In the genomic region with DNA sequence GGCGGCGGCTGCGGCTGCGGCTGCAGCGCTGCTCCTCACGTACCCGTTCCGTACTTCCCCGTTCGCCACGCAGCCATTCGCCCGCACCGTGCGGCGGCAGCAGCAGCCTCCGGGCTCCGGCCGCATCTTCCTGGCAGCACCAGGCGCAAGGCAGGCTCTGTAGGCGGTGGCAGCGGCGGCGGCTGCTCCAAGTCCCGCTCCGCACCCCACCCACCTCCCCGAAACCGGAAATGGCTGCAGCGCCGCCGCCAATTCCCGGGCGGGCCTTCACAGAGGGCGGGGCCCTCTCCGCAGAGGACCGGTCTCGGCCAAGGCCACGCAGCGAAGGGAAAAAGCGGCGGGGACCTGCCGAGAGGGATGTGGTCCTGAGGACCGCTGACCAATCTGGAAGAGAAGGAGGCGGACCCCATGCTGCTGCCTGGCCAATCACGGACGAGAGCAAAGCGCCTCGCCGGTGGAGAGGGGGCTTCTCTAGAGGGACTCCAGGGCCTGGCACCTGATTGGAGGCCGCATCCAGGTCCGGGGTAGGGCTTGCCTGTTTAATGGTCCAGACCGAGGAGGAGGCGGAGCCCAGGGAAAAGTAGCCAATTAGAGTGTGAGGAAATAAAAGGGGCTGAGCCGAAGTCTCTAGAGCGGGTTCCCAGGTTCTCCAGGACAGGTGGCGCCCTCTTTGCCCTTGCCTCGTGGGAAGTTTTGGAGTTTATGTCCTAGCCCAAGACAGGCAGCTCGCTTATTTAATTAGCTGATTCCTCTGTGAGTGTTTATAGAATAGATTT, we compare ENCODE assay signal across 8 cellular contexts. TPM values are rescaled to one million over a fixed set of nuclear protein-coding genes. Genes with fewer than 3 reads are reported as not detected.
A peak's percentile ranks its signal among the peaks of the same experiment; 100 is the strongest.
DNase-seq lines count a peak whose midpoint lies in the region; ATAC-seq, FAIRE-seq and TF ChIP-seq lines count a peak whose summit lies in the region.

A gene with protein sequence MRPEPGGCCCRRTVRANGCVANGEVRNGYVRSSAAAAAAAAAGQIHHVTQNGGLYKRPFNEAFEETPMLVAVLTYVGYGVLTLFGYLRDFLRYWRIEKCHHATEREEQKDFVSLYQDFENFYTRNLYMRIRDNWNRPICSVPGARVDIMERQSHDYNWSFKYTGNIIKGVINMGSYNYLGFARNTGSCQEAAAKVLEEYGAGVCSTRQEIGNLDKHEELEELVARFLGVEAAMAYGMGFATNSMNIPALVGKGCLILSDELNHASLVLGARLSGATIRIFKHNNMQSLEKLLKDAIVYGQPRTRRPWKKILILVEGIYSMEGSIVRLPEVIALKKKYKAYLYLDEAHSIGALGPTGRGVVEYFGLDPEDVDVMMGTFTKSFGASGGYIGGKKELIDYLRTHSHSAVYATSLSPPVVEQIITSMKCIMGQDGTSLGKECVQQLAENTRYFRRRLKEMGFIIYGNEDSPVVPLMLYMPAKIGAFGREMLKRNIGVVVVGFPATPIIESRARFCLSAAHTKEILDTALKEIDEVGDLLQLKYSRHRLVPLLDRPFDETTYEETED (minus strand): TSS at position 184 of the 776 bp plus-strand sequence. CDS start 58 bp downstream, at position 126.

- peaks cover 4% of the 10 kb centered on the region; the same call in 1 of the 2 replicates for H3K23me2 ChIP-seq in H1 (ENCODE audit: low read depth, low read length)

- peaks cover 2% of the 10 kb centered on the region; the same call in 1 of the 2 replicates for H3K79me1 ChIP-seq in H1 (ENCODE audit: low read depth, low read length)

- no peak within 1 kb of the TSS for H3K23ac ChIP-seq in H1 (ENCODE audit: insufficient read length)

- H3K4me3 ChIP-seq in H1 (ENCODE audit: extremely low read depth in 1 of 4, insufficient read depth in 2 of 4, low read depth in 3 of 4, low read length in 4 of 4), result peak within 1 kb of the TSS; percentile 64 to 98 (median 86)

- no peaks in the 10 kb centered on the region for H3K27me3 ChIP-seq in H1 (replicated peaks in 1 of 4; ENCODE audit: control insufficient read depth in 3 of 4, extremely low read depth in 1 of 4, insufficient read depth in 3 of 4, low read length in 3 of 4)

- H2AK5ac ChIP-seq in H1 (ENCODE audit: low read depth, low read length), result no peak within 1 kb of the TSS

- no peaks in the 10 kb centered on the region for H3K9me3 ChIP-seq in H1 (ENCODE audit: insufficient read depth in 2 of 2, low read depth in 1 of 2, low read length in 1 of 2)

- FAIRE-seq in H1 (lab: Jason Lieb, UNC), result no peak

- H3K9me3 Mint-ChIP-seq in memory B cell, result no peaks in the 10 kb centered on the region

- H3K79me2 ChIP-seq in H1 (ENCODE audit: control insufficient read depth in 1 of 2, insufficient read depth in 2 of 2, low read length in 2 of 2), result peaks cover 8 to 39% of the 10 kb centered on the region in 2 experiments; a peak in 3 of 4 replicates

- H3K36me3 ChIP-seq in H1 (ENCODE audit: control insufficient read depth in 2 of 4, insufficient read depth in 4 of 4, low read length in 3 of 4), result no peaks in the 10 kb centered on the region

- no peak within 1 kb of the TSS for H2BK12ac ChIP-seq in H1 (ENCODE audit: low read depth, low read length)

- H3K14ac ChIP-seq in H1 (ENCODE audit: insufficient read length), result no peak within 1 kb of the TSS

- POLR2A ChIA-PET in H1 (lab: Charles Lee; ENCODE audit: partially characterized antibody), result no interaction called here

- H3K4ac ChIP-seq in H1 (replicated peaks; ENCODE audit: insufficient read length, low read depth, low read length), result no peak within 1 kb of the TSS

- H3K36me3 Mint-ChIP-seq in memory B cell, result peaks cover 3% of the 10 kb centered on the region

- TF ChIP-seq POLR2A in H1 (IDR thresholded peaks at IDR 0.05; ENCODE audit: control extremely low read depth in 1 of 2, low read depth in 2 of 2, low read length in 2 of 2), result peak in 1 of 2 experiments; percentile 47; a peak in 1 of 3 replicates

- peak within 1 kb of the TSS; percentile 94 for H3K4me3 Mint-ChIP-seq in memory B cell

- H4K5ac ChIP-seq in H1 (ENCODE audit: insufficient read length, low read depth, low read length), result peak within 1 kb of the TSS; percentile 87

- no peak within 1 kb of the TSS; the same call in 1 of the 2 replicates for H2BK5ac ChIP-seq in H1 (ENCODE audit: low read depth, low read length)

- no peak within 1 kb of the TSS for H2BK20ac ChIP-seq in H1 (ENCODE audit: low read length)

- peaks cover 2 to 3% of the 10 kb centered on the region in 2 experiments for H4K20me1 ChIP-seq in H1 (replicated peaks in 1 of 2; ENCODE audit: control insufficient read depth in 1 of 2, insufficient read depth in 2 of 2, low read length in 2 of 2)

- peak within 1 kb of the TSS; percentile 80 for H3K56ac ChIP-seq in H1 (replicated peaks; ENCODE audit: insufficient read length, low read depth, low read length)

- H2AFZ ChIP-seq in H1 (ENCODE audit: low read length), result no peak within 1 kb of the TSS

- peak within 1 kb of the TSS; percentile 93 for H4K8ac ChIP-seq in H1 (ENCODE audit: extremely low read depth, insufficient read depth, low read length)

- peak within 1 kb of the TSS; percentile 62 for H3K27ac Mint-ChIP-seq in memory B cell

- peak within 1 kb of the TSS; percentile 78 to 87 for H3K4me2 ChIP-seq in H1 (ENCODE audit: insufficient read depth in 1 of 2, low read depth in 2 of 2, low read length in 2 of 2)

- no peak for TF ChIP-seq EP300 in H1 (IDR thresholded peaks at IDR 0.05; ENCODE audit: borderline replicate concordance in 1 of 2, low read depth in 2 of 2, low read length in 2 of 2)

- H3K27me3 Mint-ChIP-seq in memory B cell, result no peaks in the 10 kb centered on the region

- 3% methylated on average over 49 of the region's 58 CpGs; no CpG with 5 or more reads in 1 of the 2 experiments for WGBS in H1 (ENCODE audit: extremely low coverage in 1 of 2, insufficient coverage in 1 of 2, insufficient read length in 1 of 2, insufficient replicate concordance in 2 of 2, low coverage in 1 of 2, low lambda C conversion rate in 2 of 2, missing lambda C conversion rate in 1 of 2), 2 experiments

- TF ChIP-seq CTCF in H1 (IDR thresholded peaks at IDR 0.05; ENCODE audit: control extremely low read depth in 1 of 3, insufficient read depth in 1 of 3, low read depth in 1 of 3, low read length in 3 of 3), result peak in 1 of 3 experiments; percentile 29; a peak in 1 of 4 replicates

- H3K9ac ChIP-seq in H1 (replicated peaks in 1 of 4; ENCODE audit: extremely low read depth in 1 of 4, low read depth in 3 of 4, low read length in 3 of 4), result peak within 1 kb of the TSS; percentile 51 to 91 (median 60); a peak in 6 of 7 replicates

- H4K91ac ChIP-seq in H1 (replicated peaks; ENCODE audit: insufficient read length, low read length), result no peak within 1 kb of the TSS

- peaks cover 0 to 3% (median 0%) of the 10 kb centered on the region in 4 experiments; a peak in 2 of 7 replicates for H3K4me1 ChIP-seq in H1 (replicated peaks in 1 of 4; ENCODE audit: control insufficient read depth in 3 of 4, insufficient read depth in 4 of 4, low read length in 3 of 4)

- ATAC-seq in GM21381 (IDR thresholded peaks at IDR 0.05; ENCODE audit: unreplicated experiment) (peak; percentile 93), memory B cell (ENCODE audit: low read depth) (peak; percentile 92)

- peaks cover 18% of the 10 kb centered on the region for H3K4me1 Mint-ChIP-seq in memory B cell

- peak; percentile 100 for DNase-seq in Caki2 (ENCODE audit: low read depth)
- peak in 75 of 76 experiments; percentile 64 to 99 (median 98) for DNase-seq in HUDEP-2 (lab: John Stamatoyannopoulos, UW; ENCODE audit: unreplicated experiment in 76 of 76)
- DNase-seq in NOMO-1 treated with dmso at 0.1 percent for 144 hours (lab: John Stamatoyannopoulos, UW; ENCODE audit: unreplicated experiment), result peak; percentile 98
- DNase-seq in activated CD8-positive, alpha-beta memory T cell treated with anti-CD3 and anti-CD28 coated beads for 48 hours (ENCODE audit: low read depth in 2 of 3, low spot score in 2 of 3), result peak; percentile 80 to 93 (median 81)
- DNase-seq in H1 (ENCODE audit: low read depth in 1 of 2, low spot score in 2 of 2), result peak; percentile 93 to 100
- peak; percentile 84 to 93 for DNase-seq in memory B cell (ENCODE audit: low spot score in 2 of 2)
- peak; percentile 94 for DNase-seq in stimulated activated CD8-positive, alpha-beta memory T cell treated with anti-CD3 and anti-CD28 coated beads, Interleukin-12 subunit alpha, Interleukin-12 subunit beta, amount 100 ng/mL, for 24 hours (ENCODE audit: extremely low read depth)

- H2BK120ac ChIP-seq in H1 (replicated peaks; ENCODE audit: low read depth, low read length), result no peak within 1 kb of the TSS

- in situ Hi-C loops in Caki2 (cut with HindIII; ENCODE audit: low pct_unique_long_range_greater_than_20kb, low sequenced_read_pairs), result no loop called here

- CTCF ChIA-PET in H1 (lab: Charles Lee; ENCODE audit: partially characterized antibody), result interaction anchor here (0.7 to 0.9 kb wide), 2 partner anchors 9 to 16 kb away, joined by 3 read pairs; no protein-coding TSS in a partner anchor

- 0 out of 4 replicates have a peak, but pooled peaks of 1 of the 2 experiments have one; percentile 3 for TF ChIP-seq RAD21 in H1 (IDR thresholded peaks at IDR 0.05 in 1 of 2, conservative IDR thresholded peaks at IDR 0.05 in 1 of 2; ENCODE audit: low read depth in 2 of 2, low read length in 2 of 2)

- no peak within 1 kb of the TSS for H2BK15ac ChIP-seq in H1 (ENCODE audit: low read length)

- H3K27ac ChIP-seq in H1 (ENCODE audit: low read depth, low read length), result no peak within 1 kb of the TSS

- H3K18ac ChIP-seq in H1 (ENCODE audit: extremely low read depth, low read length), result peak within 1 kb of the TSS; percentile 96

TF ChIP-seq in H1, 55 proteins besides CTCF, POLR2A, EP300 and RAD21 (continues in another document):
- TF ChIP-seq SRF (IDR thresholded peaks at IDR 0.05; ENCODE audit: low read depth, low read length) (no peak), GABPA (IDR thresholded peaks at IDR 0.05; ENCODE audit: borderline replicate concordance, insufficient read depth, low read length) (peak; percentile 76; the same call in 1 of the 2 replicates)

RNA-seq across cellular contexts. Expression of the gene that starts here (rescaled TPM):
- total RNA-seq in Caki2 (2014; rRNA removed; shearing (Covaris generic); ENCODE audit: low replicate concordance), result 14.4 and 15.9 TPM in 2 replicates
- 31.8 and 35.1 TPM in 2 replicates for total RNA-seq in H1 (2021; fragmentation: NEBNext Ultra II Directional; extraction: Animal tissue kit (Norgen Biotek cat#: 25700))
- polyA plus RNA-seq in H1 (2011; rRNA removed), result 7.6 and 8.9 TPM in 2 replicates
- polyA plus RNA-seq in H1 (2011; cell fraction: cytosol; rRNA removed), result 16.0 TPM
- 10.6 TPM for polyA plus RNA-seq in H1 (2011; cell fraction: nucleus; rRNA removed)
- polyA plus RNA-seq in H1 (2012, experiment 1 of 2), result 17.0 to 20.9 TPM (median 18.7 TPM) in 4 replicates
- 1.6 TPM for polyA plus RNA-seq in H1 (2012, experiment 2 of 2)
- polyA plus RNA-seq in H1 (2013, experiment 1 of 2), result 21.2 TPM
- 24.0 TPM for polyA plus RNA-seq in H1 (2013, experiment 2 of 2)
- 27.8 and 34.1 TPM in 2 replicates for polyA minus RNA-seq in H1 (2011; rRNA and poly(A)+ RNA removed)
- polyA minus RNA-seq in H1 (2011; cell fraction: cytosol; rRNA and poly(A)+ RNA removed), result 18.4 TPM
- polyA minus RNA-seq in H1 (2011; cell fraction: nucleus; rRNA and poly(A)+ RNA removed), result 16.1 TPM
